8 cellular contexts compared by ENCODE assay signal in the genomic region with DNA sequence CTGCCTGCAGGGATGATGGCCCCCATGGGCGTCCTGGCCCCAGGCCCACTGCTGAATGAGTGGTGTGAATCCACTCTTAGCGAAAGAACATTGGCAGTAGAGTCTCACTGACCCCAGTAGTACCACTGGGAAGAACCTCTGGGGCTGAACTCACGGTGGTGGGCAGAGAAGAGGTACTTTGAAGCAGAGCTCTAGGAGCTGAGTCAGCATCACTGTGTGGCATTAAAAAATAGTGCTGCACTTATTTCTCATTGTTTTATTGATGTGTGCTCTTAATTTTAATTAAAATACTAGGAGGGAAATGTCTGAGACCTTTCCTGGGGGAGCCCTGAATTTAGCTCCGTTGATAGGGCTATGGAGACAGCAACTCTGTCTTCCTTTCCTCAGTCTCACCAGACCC.
"Had no signal": no experiment of that assay in that cellular context is flagged by ENCODE, and none has a peak within 500 bp of the region (broad histone marks: within the 10 kb centered on the region; RNA-seq: fewer than 3 reads in every experiment).

No MANE protein-coding gene starts in this region.

- H3K9ac ChIP-seq: GM23248 had no signal

- H3K36me3 Mint-ChIP-seq: IgD-negative memory B cell had no signal

- H3K27ac ChIP-seq: GM23248 had no signal

- H2AFZ ChIP-seq: GM23248 had no signal

- H3K27ac Mint-ChIP-seq: H9, IgD-negative memory B cell had no signal

- H3K4me3 Mint-ChIP-seq: H9, IgD-negative memory B cell had no signal

- FAIRE-seq: H54, HTR-8/SVneo had no signal

- H3K4me3 ChIP-seq: GM23248 had no signal

- DNase-seq: GM23248, GOT3, H9, HCEC 1CT, KBM-7 had no signal
